ENCODE assay signal across 6 cellular contexts in the genomic region with DNA sequence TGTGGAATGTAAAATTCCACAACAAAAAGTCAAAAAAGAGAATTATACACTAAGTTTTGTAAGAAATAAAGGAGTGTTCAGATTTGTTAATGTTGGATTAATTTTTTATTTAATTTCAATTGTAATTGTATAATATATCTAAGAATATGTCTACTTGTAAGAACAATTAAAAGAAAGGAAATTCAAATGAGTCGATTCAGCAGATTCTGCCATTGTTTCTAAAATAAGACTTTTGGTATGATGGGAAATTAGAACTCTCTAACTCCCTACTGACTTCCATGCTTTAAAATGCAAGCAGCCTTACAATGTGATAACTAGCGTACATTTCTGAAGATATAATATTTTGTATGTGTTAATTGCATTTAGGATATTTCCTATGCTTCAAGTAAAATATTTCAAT.
"Had no signal": no experiment of that assay in that cellular context is flagged by ENCODE, and none has a peak within 500 bp of the region (broad histone marks: within the 10 kb centered on the region; RNA-seq: fewer than 3 reads in every experiment).

No MANE protein-coding gene starts in this region.

- H3K27ac ChIP-seq: HL-60, KMS-11 had no signal

- DNase-seq: Karpas-422, KBM-7, KG1 had no signal

- FAIRE-seq: HTR-8/SVneo had no signal

- H3K4me2 ChIP-seq: KMS-11 had no signal

- H3K9ac ChIP-seq: KMS-11 had no signal
